ENCODE assay signal across 10 cellular contexts in the genomic region with DNA sequence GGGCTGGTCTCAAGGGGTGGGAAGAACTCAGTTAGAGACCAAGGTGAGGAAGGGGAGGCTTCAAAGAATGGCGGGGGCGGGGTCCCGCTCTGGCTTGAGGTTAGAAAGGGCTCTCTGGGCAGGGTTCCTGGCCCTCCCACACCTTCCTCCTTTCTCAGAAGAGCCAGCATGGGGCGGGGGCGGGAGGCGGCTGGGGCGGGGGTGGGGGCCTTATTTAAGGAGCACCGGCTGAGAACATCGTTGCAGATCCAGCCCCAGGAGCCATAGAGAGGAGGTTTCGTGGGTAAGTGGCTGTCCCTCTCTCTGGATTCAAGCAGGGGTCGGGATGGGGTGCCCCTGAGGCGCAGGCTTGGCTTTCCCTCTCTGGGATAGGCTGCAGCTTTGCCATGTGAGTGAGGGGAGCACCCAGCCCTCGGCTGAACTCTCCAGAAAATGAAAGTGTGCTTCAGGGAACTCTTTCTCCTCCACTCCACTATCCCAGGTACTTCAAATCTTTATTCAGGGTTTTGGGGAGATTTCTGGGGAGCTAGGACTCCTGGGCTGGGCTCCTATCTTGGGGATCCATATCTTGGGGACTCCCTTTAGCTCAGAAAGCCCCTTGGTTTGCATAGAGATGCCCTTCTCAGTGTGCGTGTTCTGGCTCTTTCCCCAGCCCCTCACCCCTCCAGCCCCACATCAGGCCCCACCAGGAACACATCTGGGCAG. TPM values are rescaled to one million over a fixed set of nuclear protein-coding genes. Genes with fewer than 3 reads are reported as not detected.
A peak's percentile ranks its signal among the peaks of the same experiment; 100 is the strongest.
DNase-seq lines count a peak whose midpoint lies in the region; ATAC-seq, FAIRE-seq and TF ChIP-seq lines count a peak whose summit lies in the region.
"Had no signal": no experiment of that assay in that cellular context is flagged by ENCODE, and none has a peak within 500 bp of the region (broad histone marks: within the 10 kb centered on the region; RNA-seq: fewer than 3 reads in every experiment).

No MANE protein-coding gene starts in this region.

- peak overlapping the region in 1 of 2 donors; percentile 37 for H3K27ac ChIP-seq in kidney (ENCODE audit: low read depth in 2 of 2, low read length in 2 of 2)
- H3K27ac ChIP-seq in subcutaneous abdominal adipose tissue (ENCODE audit: low read depth, low read length), result no peak overlapping the region

- TF ChIP-seq CTCF in kidney (IDR thresholded peaks at IDR 0.05; ENCODE audit: borderline replicate concordance, extremely low read depth, insufficient read depth) (no peak), BE2C (IDR thresholded peaks at IDR 0.05; ENCODE audit: low read depth, low read length) (no peak)

- H3K4me3 ChIP-seq in kidney (ENCODE audit: low read length in 2 of 2), result peak overlapping the region; percentile 29 to 35
- H3K4me3 ChIP-seq in subcutaneous abdominal adipose tissue (ENCODE audit: low read depth in 1 of 5, low read length in 5 of 5), result peak overlapping the region in 3 of 5 donors; percentile 16 to 54 (median 45)
- H3K4me3 ChIP-seq in BE2C (ENCODE audit: low read depth, low read length), result no peak overlapping the region
- H3K4me3 ChIP-seq: A549 had no signal

- H3K4me1 ChIP-seq in kidney (ENCODE audit: control insufficient read depth in 1 of 2, insufficient read depth in 1 of 2, low read depth in 1 of 2, low read length in 2 of 2) (peaks cover 6 to 9% of the 10 kb centered on the region in 2 donors), subcutaneous abdominal adipose tissue (ENCODE audit: control insufficient read depth in 5 of 5, insufficient read depth in 5 of 5, low read length in 5 of 5) (peaks cover 6 to 33% (median 21%) of the 10 kb centered on the region in 5 donors), BE2C (no peaks in the 10 kb centered on the region)

- FAIRE-seq in kidney (lab: Jason Lieb, UNC), result no peak
- FAIRE-seq: A549, TTC549 had no signal

- H3K27me3 ChIP-seq in subcutaneous abdominal adipose tissue (ENCODE audit: control insufficient read depth in 5 of 5, insufficient read depth in 4 of 5, low read length in 5 of 5), result peaks cover 0 to 22% (median 12%) of the 10 kb centered on the region in 5 donors
- H3K27me3 ChIP-seq in BE2C, result no peaks in the 10 kb centered on the region

- H3K9me3 ChIP-seq in kidney (ENCODE audit: control insufficient read depth in 1 of 2, low read length in 2 of 2) (no peaks in the 10 kb centered on the region), subcutaneous abdominal adipose tissue (ENCODE audit: control insufficient read depth in 5 of 5, low read length in 5 of 5) (no peaks in the 10 kb centered on the region), BE2C (no peaks in the 10 kb centered on the region)
- H3K9me3 ChIP-seq: A549 had no signal

- intact Hi-C loops in kidney (cut with DNase I), result no loop called here

- peak; percentile 61 for DNase-seq in NK-92 treated with Interleukin-12 subunit alpha and Interleukin-12 subunit beta, amount 100 ng/mL, for 24 hours (lab: John Stamatoyannopoulos, UW)
- DNase-seq in NK-92 (lab: John Stamatoyannopoulos, UW; ENCODE audit: unreplicated experiment) (no peak), kidney (no peak), BE2C (no peak)
- DNase-seq in activated CD8-positive, alpha-beta memory T cell treated with anti-CD3 and anti-CD28 coated beads, Interleukin-2, amount 50 U/mL, for 4 hours, result peak; percentile 38

- ATAC-seq in GM18867 (IDR thresholded peaks at IDR 0.05; ENCODE audit: unreplicated experiment) (no peak), GM18873 (IDR thresholded peaks at IDR 0.05; ENCODE audit: low FRiP score, unreplicated experiment) (no peak)
- ATAC-seq: A549 had no signal

- no peaks in the 10 kb centered on the region for H3K36me3 ChIP-seq in kidney (ENCODE audit: control insufficient read depth in 1 of 2, insufficient read depth in 2 of 2, low read length in 2 of 2)
- H3K36me3 ChIP-seq in subcutaneous abdominal adipose tissue (ENCODE audit: control insufficient read depth in 5 of 5, insufficient read depth in 5 of 5, low read length in 5 of 5), result no peaks in the 10 kb centered on the region
- no peaks in the 10 kb centered on the region for H3K36me3 ChIP-seq in BE2C

- no peak overlapping the region for H3K9ac ChIP-seq in kidney (ENCODE audit: low read length in 2 of 2)
- H3K9ac ChIP-seq in subcutaneous abdominal adipose tissue (ENCODE audit: low read length in 5 of 5), result peak overlapping the region in 2 of 5 donors; percentile 43 to 55

RNA-seq across cellular contexts. Expression of a gene that starts 3.3 kb away (rescaled TPM):
- total RNA-seq in kidney, result 50.9 TPM
- polyA plus RNA-seq in kidney (ENCODE audit: insufficient read depth, low read depth, low replicate concordance), result 117 TPM
- polyA plus RNA-seq in BE2C (2012; ENCODE audit: insufficient read depth, insufficient read length, low read depth), result 128 TPM

RNA-seq across cellular contexts. Expression of a gene that starts 15.0 kb away (rescaled TPM):
- 17.9 TPM for total RNA-seq in kidney
- 28.0 TPM for polyA plus RNA-seq in kidney (ENCODE audit: insufficient read depth, low read depth, low replicate concordance)
- 164 TPM for polyA plus RNA-seq in BE2C (2012; ENCODE audit: insufficient read depth, insufficient read length, low read depth)

RNA-seq across cellular contexts. Expression of a gene that starts 15.7 kb away (rescaled TPM):
- 2.7 TPM for total RNA-seq in kidney
- 0.62 TPM for polyA plus RNA-seq in kidney (ENCODE audit: insufficient read depth, low read depth, low replicate concordance)
- polyA plus RNA-seq in BE2C (2012; ENCODE audit: insufficient read depth, insufficient read length, low read depth), result 1.0 TPM

RNA-seq across cellular contexts. Expression of a gene that starts 17.1 kb away (rescaled TPM):
- 2.2 TPM for total RNA-seq in kidney
- 1.2 TPM for polyA plus RNA-seq in kidney (ENCODE audit: insufficient read depth, low read depth, low replicate concordance)
- polyA plus RNA-seq in BE2C (2012; ENCODE audit: insufficient read depth, insufficient read length, low read depth), result 177 TPM

RNA-seq across cellular contexts. Expression of a gene that starts 40.2 kb away (rescaled TPM):
- 62.7 TPM for total RNA-seq in kidney
- polyA plus RNA-seq in kidney (ENCODE audit: insufficient read depth, low read depth, low replicate concordance), result 14.0 TPM
- polyA plus RNA-seq in BE2C (2012; ENCODE audit: insufficient read depth, insufficient read length, low read depth), result 13.1 TPM

Comparison
In these comparisons a context has a peak if more than half of its experiments do, and no peak if none do; other contexts are left out.
1. DNase-seq: peak in NK-92 treated with Interleukin-12 subunit alpha and Interleukin-12 subunit beta, amount 100 ng/mL, for 24 hours (single experiment) and activated CD8-positive, alpha-beta memory T cell treated with anti-CD3 and anti-CD28 coated beads, Interleukin-2, amount 50 U/mL, for 4 hours (single experiment); none in NK-92 (single experiment), kidney (single experiment) and BE2C (single experiment).